1 cellular context compared by ENCODE assay signal in the genomic region with DNA sequence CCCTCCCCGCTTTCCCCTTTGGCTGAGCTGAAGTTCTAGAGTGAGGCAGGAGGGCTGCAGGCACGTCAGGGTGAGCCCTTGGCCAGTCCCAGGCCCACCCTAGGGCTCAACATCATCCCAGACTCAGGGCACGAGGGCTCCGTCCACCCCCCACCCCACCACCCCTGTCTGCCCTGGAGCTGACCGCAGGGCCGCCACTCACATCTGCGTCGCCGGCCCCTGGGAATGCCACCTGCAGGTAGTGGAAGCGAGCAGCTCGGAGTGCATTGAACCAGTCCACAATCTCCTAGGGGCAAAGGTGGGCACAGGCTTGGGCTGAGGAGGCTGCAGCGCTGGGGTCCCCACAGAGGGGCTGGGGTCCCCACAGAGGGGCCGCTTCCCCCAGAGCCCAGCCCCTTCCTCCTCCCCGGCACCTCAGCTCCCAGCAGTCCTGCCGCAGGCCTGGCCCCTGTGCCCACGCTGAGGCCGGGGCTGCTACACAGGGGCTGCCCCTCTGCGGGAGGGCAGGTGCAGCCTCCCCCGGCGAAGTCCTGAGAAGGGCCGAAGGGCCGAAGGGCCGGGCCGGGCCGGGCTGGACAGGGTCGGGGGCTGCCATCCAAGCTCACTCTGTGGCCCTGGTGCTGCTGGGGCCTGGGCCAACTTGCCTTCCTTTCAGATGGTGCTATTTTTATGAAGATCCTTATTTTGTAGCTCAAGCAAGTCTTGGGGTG.
TF ChIP-seq lines count a peak whose summit lies in the region.

No MANE protein-coding gene starts in this region.

TF ChIP-seq in HCT116, 20 proteins besides CTCF, POLR2A, EP300 and RAD21:
- TF ChIP-seq SIN3A (IDR thresholded peaks at IDR 0.05; ENCODE audit: low read depth) = no peak
- TF ChIP-seq, protein P1, sequence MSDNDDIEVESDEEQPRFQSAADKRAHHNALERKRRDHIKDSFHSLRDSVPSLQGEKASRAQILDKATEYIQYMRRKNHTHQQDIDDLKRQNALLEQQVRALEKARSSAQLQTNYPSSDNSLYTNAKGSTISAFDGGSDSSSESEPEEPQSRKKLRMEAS (IDR thresholded peaks at IDR 0.05) = no peak
